20 cellular contexts compared by ENCODE assay signal in genomic region chr2:219417374-219417773, GRCh38. TPM values are rescaled to one million over a fixed set of nuclear protein-coding genes. Genes with fewer than 3 reads are reported as not detected.
DNase-seq lines count a peak whose midpoint lies in the region; ATAC-seq and TF ChIP-seq lines count a peak whose summit lies in the region.
"Had no signal": no experiment of that assay in that cellular context is flagged by ENCODE, and none has a peak within 500 bp of the region (broad histone marks: within the 10 kb centered on the region; RNA-seq: fewer than 3 reads in every experiment).

No MANE protein-coding gene starts in this region.

- no peak overlapping the region for H3K4me3 ChIP-seq in uterus

- no peak overlapping the region for H3K4me3 Mint-ChIP-seq in activated T-cell treated with anti-CD3 and anti-CD28 coated beads, Interleukin-2, amount 50 U/mL, for 24 hours
- H3K4me3 Mint-ChIP-seq: activated naive CD4-positive, alpha-beta T cell treated with anti-CD3 and anti-CD28 coated beads, Interleukin-2, amount 10 ng/mL, durations not matched to agents 7 days and 5 days had no signal

- intact Hi-C loops in Right ventricle myocardium inferior (cut with DNase I) = loop anchor here (1.0 to 5.0 kb wide), 2 partner anchors 12 to 230 kb away; no protein-coding TSS in a partner anchor
- intact Hi-C loops in uterus (cut with DNase I; ENCODE audit: low total_unique reads) = no loop called here

- ATAC-seq in Right ventricle myocardium inferior = peak; percentile 64
- ATAC-seq in omental fat pad (ENCODE audit: low FRiP score) = peak; percentile 51
- ATAC-seq in HG03565 (IDR thresholded peaks at IDR 0.05; ENCODE audit: unreplicated experiment) = no peak
- ATAC-seq: HepG2, sciatic nerve had no signal

- H3K27me3 ChIP-seq in uterus = no peaks in the 10 kb centered on the region

- no peaks in the 10 kb centered on the region for H3K36me3 Mint-ChIP-seq in activated T-cell treated with anti-CD3 and anti-CD28 coated beads, Interleukin-2, amount 50 U/mL, for 24 hours (ENCODE audit: low read depth)
- H3K36me3 Mint-ChIP-seq: activated naive CD4-positive, alpha-beta T cell treated with anti-CD3 and anti-CD28 coated beads, Interleukin-2, amount 10 ng/mL, durations not matched to agents 7 days and 5 days had no signal

- H3K27ac Mint-ChIP-seq in activated T-cell treated with anti-CD3 and anti-CD28 coated beads, Interleukin-2, amount 50 U/mL, for 24 hours = no peak overlapping the region
- H3K27ac Mint-ChIP-seq: activated naive CD4-positive, alpha-beta T cell treated with anti-CD3 and anti-CD28 coated beads, Interleukin-2, amount 10 ng/mL, durations not matched to agents 7 days and 5 days had no signal

- no peaks in the 10 kb centered on the region for H3K36me3 ChIP-seq in uterus

- H3K4me1 ChIP-seq in uterus = peaks cover 0 to 6% of the 10 kb centered on the region in 2 donors

- peak overlapping the region; percentile 93 to 99 for H3K27ac ChIP-seq in uterus
- H3K27ac ChIP-seq: C4-2B had no signal

- TF ChIP-seq POLR2A in uterus (IDR thresholded peaks at IDR 0.05) = no peak

- peaks cover 2% of the 10 kb centered on the region for H3K9me3 Mint-ChIP-seq in activated T-cell treated with anti-CD3 and anti-CD28 coated beads, Interleukin-2, amount 50 U/mL, for 24 hours

- H3K4me1 Mint-ChIP-seq in activated T-cell treated with anti-CD3 and anti-CD28 coated beads, Interleukin-2, amount 50 U/mL, for 24 hours (ENCODE audit: low read depth) = peaks cover 5% of the 10 kb centered on the region

- H3K9me3 ChIP-seq in uterus = no peaks in the 10 kb centered on the region

- no peak for TF ChIP-seq CTCF in omental fat pad (IDR thresholded peaks at IDR 0.05)
- TF ChIP-seq CTCF in uterus (IDR thresholded peaks at IDR 0.05) = no peak

- peak; percentile 31 for DNase-seq in activated T-cell treated with anti-CD3 and anti-CD28 coated beads for 4 hours
- no peak for DNase-seq in activated T-cell treated with anti-CD3 and anti-CD28 coated beads, Interleukin-2, amount 50 U/mL, for 24 hours
- no peak for DNase-seq in Right ventricle myocardium inferior (ENCODE audit: missing footprints)
- no peak for DNase-seq in omental fat pad (ENCODE audit: low spot score)
- DNase-seq in uterus = peak; percentile 71 to 87
- DNase-seq in NCI-H2196 (lab: John Stamatoyannopoulos, UW; ENCODE audit: unreplicated experiment) = no peak
- no peak for DNase-seq in G401 (ENCODE audit: low spot score)
- DNase-seq: activated naive CD4-positive, alpha-beta T cell treated with anti-CD3 and anti-CD28 coated beads, Interleukin-2, amount 10 ng/mL, durations not matched to agents 7 days and 5 days; DMS153; mesendoderm; NCI-H2107; NCI-H524 treated with DMSO at 0.1 percent for 48 hours; trophoblast cell had no signal

- H3K27me3 Mint-ChIP-seq in activated T-cell treated with anti-CD3 and anti-CD28 coated beads, Interleukin-2, amount 50 U/mL, for 24 hours = peaks cover 50% of the 10 kb centered on the region

- in situ Hi-C loops in G401 (cut with HindIII; ENCODE audit: low sequenced_read_pairs) = no loop called here

RNA-seq across cellular contexts. Expression of gene DES, which starts 0.8 kb away (rescaled TPM):
- total RNA-seq in Right ventricle myocardium inferior = 13,356 TPM
- 100 to 1,000 TPM in 3 of 4 donors, 10 to 100 TPM in 1; 39.4 to 292 (median 182) TPM for total RNA-seq in omental fat pad
- 1,000 to 10,000 TPM in 2 of 4 donors, 100 to 1,000 TPM in 2; 578 to 3,551 (median 1,628) TPM for total RNA-seq in uterus
- total RNA-seq in G401 (2014; rRNA removed; shearing (Covaris generic)) = not detected in 2 replicates
- total RNA-seq: epithelial cell of proximal tubule, HepG2, OCI-LY7, SK-MEL-5 had no signal

RNA-seq across cellular contexts. Expression of gene SPEG, which starts 17.3 kb away (rescaled TPM):
- total RNA-seq in Right ventricle myocardium inferior (119 TPM), omental fat pad (10 to 100 TPM; 12.4 to 28.9 (median 17.7) TPM), uterus (100 to 1,000 TPM in 1 of 4 donors, 10 to 100 TPM in 3; 22.9 to 318 (median 36.1) TPM)
- 7.7 and 11.1 TPM in 2 replicates for total RNA-seq in G401 (2014; rRNA removed; shearing (Covaris generic))

RNA-seq across cellular contexts. Expression of gene DNPEP, which starts 29.7 kb away (rescaled TPM):
- total RNA-seq in Right ventricle myocardium inferior = 66.6 TPM
- 10 to 100 TPM; 58.4 to 97.4 (median 85.7) TPM for total RNA-seq in omental fat pad
- total RNA-seq in uterus = 10 to 100 TPM; 35.9 to 93.7 (median 47.5) TPM
- total RNA-seq in G401 (2014; rRNA removed; shearing (Covaris generic)) = 65.8 and 67.4 TPM in 2 replicates

Comparison
In these comparisons a context has a peak if more than half of its experiments do, and no peak if none do; other contexts are left out.
1. DNase-seq: peak in activated T-cell treated with anti-CD3 and anti-CD28 coated beads for 4 hours (single experiment) and uterus (2 of 2); none in activated T-cell treated with anti-CD3 and anti-CD28 coated beads, Interleukin-2, amount 50 U/mL, for 24 hours (single experiment), Right ventricle myocardium inferior (single experiment), omental fat pad (single experiment), NCI-H2196 (single experiment) and G401 (single experiment).
2. RNA of gene DES, which starts 0.8 kb away (total RNA-seq): 13,356 TPM in Right ventricle myocardium inferior (single experiment), 578 to 3,551 TPM in uterus and 39.4 to 292 TPM in omental fat pad; not detected in G401; every median in the first group is over 10 times any median in the second.